In genomic region chr17:63165420-63165819, GRCh38 we compare ENCODE assay signal across 19 cellular contexts.
A peak's percentile ranks its signal among the peaks of the same experiment; 100 is the strongest.
DNase-seq lines count a peak whose midpoint lies in the region; ATAC-seq, FAIRE-seq and TF ChIP-seq lines count a peak whose summit lies in the region.
"Had no signal": no experiment of that assay in that cellular context is flagged by ENCODE, and none has a peak within 500 bp of the region (broad histone marks: within the 10 kb centered on the region; RNA-seq: fewer than 3 reads in every experiment).

No MANE protein-coding gene starts in this region.

- H3K4me1 ChIP-seq in IMR-90 (ENCODE audit: control insufficient read depth, insufficient read depth, low read length), result no peaks in the 10 kb centered on the region
- H3K4me1 ChIP-seq in K562 (replicated peaks in 1 of 2; ENCODE audit: control insufficient read depth in 2 of 2, insufficient read depth in 2 of 2, low read length in 2 of 2), result no peaks in the 10 kb centered on the region

- no peaks in the 10 kb centered on the region for H3K79me2 ChIP-seq in K562 (ENCODE audit: control insufficient read depth, insufficient read depth, low read length)

- H3K9ac ChIP-seq in IMR-90 (ENCODE audit: low read depth, low read length) (no peak overlapping the region), K562 (ENCODE audit: insufficient read depth in 1 of 2, low read depth in 2 of 2, low read length in 2 of 2) (no peak overlapping the region)

- H3K14ac ChIP-seq in IMR-90 (replicated peaks; ENCODE audit: low read depth, low read length), result no peak overlapping the region

- H3K4ac ChIP-seq in IMR-90 (ENCODE audit: low read depth, low read length), result no peak overlapping the region

- peaks cover 30 to 41% of the 10 kb centered on the region in 2 experiments for H3K79me1 ChIP-seq in IMR-90 (ENCODE audit: low read depth in 1 of 2, low read length in 2 of 2)

- dilution Hi-C loops in IMR-90 (cut with HindIII; ENCODE audit: low sequenced_read_pairs, unreplicated experiment), result no loop called here

- peaks cover 4% of the 10 kb centered on the region for H3K27me3 Mint-ChIP-seq in activated naive CD4-positive, alpha-beta T cell treated with anti-CD3 and anti-CD28 coated beads, Interleukin-2, amount 10 ng/mL, durations not matched to agents 7 days and 5 days
- H3K27me3 Mint-ChIP-seq: CD4-positive, alpha-beta memory T cell had no signal

- H3K4me2 ChIP-seq in IMR-90 (ENCODE audit: low read depth, low read length) (no peak overlapping the region), K562 (ENCODE audit: insufficient read depth, low read length) (no peak overlapping the region)

- intact Hi-C loops in IMR-90 (cut with micrococcal nuclease), result no loop called here
- intact Hi-C loops in K562 (cut with micrococcal nuclease), result no loop called here
- intact Hi-C loops in Right ventricle myocardium inferior (cut with DNase I), result no loop called here

- H4K5ac ChIP-seq in IMR-90 (ENCODE audit: low read depth, low read length), result no peak overlapping the region

- no peak for TF ChIP-seq CTCF in IMR-90 (conservative IDR thresholded peaks at IDR 0.05; ENCODE audit: low read depth, low read length)
- no peak for TF ChIP-seq CTCF in K562 (IDR thresholded peaks at IDR 0.05 in 2 of 3, conservative IDR thresholded peaks at IDR 0.05 in 1 of 3; ENCODE audit: insufficient read depth in 2 of 3, low read depth in 1 of 3, low read length in 3 of 3)

- no peaks in the 10 kb centered on the region for H3K36me3 Mint-ChIP-seq in activated naive CD4-positive, alpha-beta T cell treated with anti-CD3 and anti-CD28 coated beads, Interleukin-2, amount 10 ng/mL, durations not matched to agents 7 days and 5 days
- H3K36me3 Mint-ChIP-seq: CD4-positive, alpha-beta memory T cell had no signal

- H2AFZ ChIP-seq in IMR-90 (replicated peaks; ENCODE audit: low read length, poor library complexity), result no peak overlapping the region
- no peak overlapping the region for H2AFZ ChIP-seq in K562 (ENCODE audit: low read depth, low read length)

- H2BK5ac ChIP-seq in IMR-90 (ENCODE audit: low read depth, low read length, poor library complexity, severe bottlenecking), result no peak overlapping the region

- H3K27me3 ChIP-seq in IMR-90 (ENCODE audit: control insufficient read depth, insufficient read depth, low read length) (no peaks in the 10 kb centered on the region), K562 (ENCODE audit: control insufficient read depth in 2 of 2, insufficient read depth in 2 of 2, low read length in 2 of 2) (no peaks in the 10 kb centered on the region; a peak in 1 of 5 replicates)

- no peak overlapping the region for H3K27ac Mint-ChIP-seq in activated naive CD4-positive, alpha-beta T cell treated with anti-CD3 and anti-CD28 coated beads, Interleukin-2, amount 10 ng/mL, durations not matched to agents 7 days and 5 days
- H3K27ac Mint-ChIP-seq: CD4-positive, alpha-beta memory T cell had no signal

- FAIRE-seq in H54 (lab: Jason Lieb, UNC) (peak; percentile 45), K562 (lab: Jason Lieb, UNC) (no peak)
- FAIRE-seq: GM12891, GM18507 had no signal

- H2AK5ac ChIP-seq in IMR-90 (ENCODE audit: low read depth, low read length), result no peak overlapping the region

- no CpG with 5 or more reads among the region's 2 CpGs for WGBS in IMR-90 (ENCODE audit: extremely low coverage in 2 of 2, insufficient read length in 1 of 2), 2 experiments
- 26% methylated on average over 2 of the region's 2 CpGs for WGBS in K562 (ENCODE audit: insufficient coverage, low coverage, missing lambda C conversion rate)

- no peaks in the 10 kb centered on the region for H3K9me3 Mint-ChIP-seq in activated naive CD4-positive, alpha-beta T cell treated with anti-CD3 and anti-CD28 coated beads, Interleukin-2, amount 10 ng/mL, durations not matched to agents 7 days and 5 days
- H3K9me3 Mint-ChIP-seq: CD4-positive, alpha-beta memory T cell had no signal

- POLR2A ChIA-PET in IMR-90 (lab: Charles Lee; ENCODE audit: unreplicated experiment) (no interaction called here), K562 (lab: Yijun Ruan, JAX) (interaction anchor here (0.7 to 1.4 kb wide), 2 partner anchors 14 to 826 kb away, joined by 3 read pairs; no protein-coding TSS in a partner anchor)

- H4K8ac ChIP-seq in IMR-90 (ENCODE audit: low read depth in 2 of 2, low read length in 2 of 2), result no peak overlapping the region

- H4K20me1 ChIP-seq in IMR-90 (ENCODE audit: insufficient read depth, low read length) (no peaks in the 10 kb centered on the region), K562 (replicated peaks; ENCODE audit: control insufficient read depth, insufficient read depth, low read length) (no peaks in the 10 kb centered on the region)

- no peak overlapping the region for H3K56ac ChIP-seq in IMR-90 (ENCODE audit: extremely low read depth, insufficient read depth, low read length)

- H3K4me3 ChIP-seq in IMR-90 (ENCODE audit: insufficient read depth, low read depth, low read length) (no peak overlapping the region), K562 (no peak overlapping the region)

- H2AK9ac ChIP-seq in IMR-90 (replicated peaks; ENCODE audit: low read depth, low read length, poor library complexity), result no peak overlapping the region

- TF ChIP-seq RAD21 in IMR-90 (IDR thresholded peaks at IDR 0.05; ENCODE audit: low read length), result no peak
- no peak for TF ChIP-seq RAD21 in K562 (CRISPR knock-in tag; conservative IDR thresholded peaks at IDR 0.05 in 1 of 2, IDR thresholded peaks at IDR 0.05 in 1 of 2)

- DNase-seq in H54 (ENCODE audit: insufficient read length, low spot score) (no peak), IMR-90 (no peak), OCI-M1 (lab: John Stamatoyannopoulos, UW) (peak; percentile 11), K562 (ENCODE audit: extremely low read depth in 1 of 4, low spot score in 3 of 4) (no peak), Right ventricle myocardium inferior (ENCODE audit: missing footprints) (no peak)
- no peak for DNase-seq in activated naive CD4-positive, alpha-beta T cell treated with anti-CD3 and anti-CD28 coated beads, Interleukin-2, amount 10 ng/mL, durations not matched to agents 7 days and 5 days
- DNase-seq: C1 segment of cervical spinal cord; Calu3; CD4-positive, alpha-beta memory T cell; COR-L47; DMS53; DMS79 treated with DMSO at 0.1 percent for 48 hours; GF-D8; GOT3; H7; HCEC 1CT had no signal

- H2BK120ac ChIP-seq in IMR-90 (ENCODE audit: low read depth, low read length), result no peak overlapping the region

- H3K9me1 ChIP-seq in IMR-90 (ENCODE audit: insufficient read depth, low read length) (no peaks in the 10 kb centered on the region), K562 (ENCODE audit: control insufficient read depth, insufficient read depth, low read length) (no peaks in the 10 kb centered on the region)

- no TSS peak for BruUV-seq in IMR-90 (replicated peaks; lab: Mats Ljungman, UMichigan)
- BruUV-seq in K562 (replicated peaks; lab: Mats Ljungman, UMichigan), result no TSS peak

- no peak for TF ChIP-seq EP300 in K562 (IDR thresholded peaks at IDR 0.05; ENCODE audit: low read length)

- ATAC-seq in IMR-90 (ENCODE audit: low read depth), result no peak
- ATAC-seq in K562, result no peak
- ATAC-seq in HG02973 (IDR thresholded peaks at IDR 0.05; ENCODE audit: unreplicated experiment), result no peak
- no peak for ATAC-seq in Right ventricle myocardium inferior

- H3K4me3 Mint-ChIP-seq in activated naive CD4-positive, alpha-beta T cell treated with anti-CD3 and anti-CD28 coated beads, Interleukin-2, amount 10 ng/mL, durations not matched to agents 7 days and 5 days, result no peak overlapping the region
- H3K4me3 Mint-ChIP-seq: CD4-positive, alpha-beta memory T cell had no signal

- H2BK15ac ChIP-seq in IMR-90 (ENCODE audit: low read depth, low read length), result no peak overlapping the region

- H3K18ac ChIP-seq in IMR-90 (ENCODE audit: low read depth, low read length), result no peak overlapping the region

- H3K23ac ChIP-seq in IMR-90 (ENCODE audit: low read depth, low read length), result no peak overlapping the region

- H2BK20ac ChIP-seq in IMR-90 (ENCODE audit: low read depth, low read length), result no peak overlapping the region

- no peak overlapping the region for H4K91ac ChIP-seq in IMR-90 (ENCODE audit: insufficient read depth, low read depth, low read length)

- H3K36me3 ChIP-seq in IMR-90 (ENCODE audit: control insufficient read depth, insufficient read depth, low read length), result no peaks in the 10 kb centered on the region
- no peaks in the 10 kb centered on the region for H3K36me3 ChIP-seq in K562 (ENCODE audit: control insufficient read depth, insufficient read depth, low read length)

- TF ChIP-seq POLR2A in H54 (IDR thresholded peaks at IDR 0.05; ENCODE audit: low read depth, low read length) (no peak), IMR-90 (IDR thresholded peaks at IDR 0.05; ENCODE audit: low read depth, low read length) (no peak), K562 (conservative IDR thresholded peaks at IDR 0.05) (no peak)

- CTCF ChIA-PET in IMR-90 (lab: Yijun Ruan, JAX), result interaction anchor here (0.6 kb wide), 1 partner anchor 126 kb away, joined by 6 read pairs; no protein-coding TSS in a partner anchor
- CTCF ChIA-PET in K562 (lab: Yijun Ruan, JAX; ENCODE audit: low intra/inter-chr PET ratio), result no interaction called here
- CTCF ChIA-PET in activated naive CD4-positive, alpha-beta T cell treated with anti-CD3 and anti-CD28 coated beads, Interleukin-2, amount 10 ng/mL, durations not matched to agents 7 days and 5 days (lab: Charles Lee), result no interaction called here

- no peaks in the 10 kb centered on the region for H3K4me1 Mint-ChIP-seq in activated naive CD4-positive, alpha-beta T cell treated with anti-CD3 and anti-CD28 coated beads, Interleukin-2, amount 10 ng/mL, durations not matched to agents 7 days and 5 days
- H3K4me1 Mint-ChIP-seq: CD4-positive, alpha-beta memory T cell had no signal

- no peak overlapping the region for H3K27ac ChIP-seq in IMR-90 (ENCODE audit: insufficient read depth, low read length)
- no peak overlapping the region for H3K27ac ChIP-seq in K562 (ENCODE audit: extremely low read depth, low read depth, low read length)

- in situ Hi-C loops in IMR-90 (cut with MboI; ENCODE audit: low sequenced_read_pairs), result no loop called here
- in situ Hi-C loops in K562 (cut with MboI), result no loop called here

- H3K9me3 ChIP-seq in IMR-90 (ENCODE audit: control insufficient read depth, insufficient read depth, low read length), result no peaks in the 10 kb centered on the region
- no peaks in the 10 kb centered on the region for H3K9me3 ChIP-seq in K562 (replicated peaks; ENCODE audit: control insufficient read depth, insufficient read depth, low read depth, low read length)

TF ChIP-seq in IMR-90, 13 proteins besides CTCF, POLR2A, EP300 and RAD21:
- TF ChIP-seq MAFK (IDR thresholded peaks at IDR 0.05; ENCODE audit: low read depth, low read length), result no peak
- TF ChIP-seq CEBPB (IDR thresholded peaks at IDR 0.05; ENCODE audit: low read depth, low read length), result peak; percentile 54

TF ChIP-seq in K562, 482 proteins besides CTCF, POLR2A, EP300 and RAD21:
- TF ChIP-seq GABPB1 (CRISPR knock-in tag; IDR thresholded peaks at IDR 0.05) (no peak), CEBPG (CRISPR knock-in tag; IDR thresholded peaks at IDR 0.05) (no peak), CEBPG (tag; conservative IDR thresholded peaks at IDR 0.05 in 1 of 2, IDR thresholded peaks at IDR 0.05 in 1 of 2) (peak; percentile 55 to 78), CEBPB (tag; IDR thresholded peaks at IDR 0.05) (peak; percentile 79)
